38 cellular contexts compared by ENCODE assay signal in the genomic region with DNA sequence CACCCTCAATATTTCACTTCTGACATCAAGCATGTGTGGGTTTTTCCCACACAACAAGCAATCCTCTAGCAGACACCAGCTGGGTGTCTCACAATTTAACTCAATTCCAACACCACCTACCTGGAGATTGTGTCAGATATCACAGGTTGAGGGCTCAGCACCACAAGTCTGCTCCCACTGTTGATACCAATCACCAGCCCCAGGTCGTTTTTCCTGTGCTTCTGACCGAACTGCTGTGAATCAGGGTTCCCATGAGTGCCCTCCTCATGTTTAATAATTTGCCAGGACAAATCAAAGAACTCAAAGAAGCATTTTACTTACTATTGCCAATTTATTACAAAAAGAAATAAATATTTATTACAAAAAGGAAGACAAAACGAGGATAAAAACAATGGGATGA. TPM values are rescaled to one million over a fixed set of nuclear protein-coding genes. Genes with fewer than 3 reads are reported as not detected.
"Had no signal": no experiment of that assay in that cellular context is flagged by ENCODE, and none has a peak within 500 bp of the region (broad histone marks: within the 10 kb centered on the region; RNA-seq: fewer than 3 reads in every experiment).

No MANE protein-coding gene starts in this region.

- H3K36me3 ChIP-seq: adrenal gland, brain microvascular endothelial cell, breast epithelium had no signal

- H3K27ac ChIP-seq: adrenal gland, body of pancreas, brain microvascular endothelial cell, breast epithelium, VCaP had no signal

- H3K9me3 Mint-ChIP-seq: activated B cell treated with CpG ODN at 0.5 μM for 24 hours; activated CD4-positive, alpha-beta memory T cell treated with anti-CD3 and anti-CD28 coated beads for 36 hours; activated CD8-positive, alpha-beta T cell treated with anti-CD3 and anti-CD28 coated beads for 36 hours; activated T-cell treated with anti-CD3 and anti-CD28 coated beads, Interleukin-2, amount 50 U/mL, for 4 hours; activated T-cell treated with anti-CD3 and anti-CD28 coated beads, Interleukin-2, amount 50 U/mL, for 72 hours; activated T-helper 1 cell treated with anti-CD3 and anti-CD28 coated beads, Interleukin-12 subunit alpha, Interleukin-12 subunit beta, Interleukin-2, Interleukin-4 antibody, amounts not matched to agents 30 ng/mL and 10 ng/mL and 1 ng/mL, durations not matched to agents 14 hours and 24 hours and 36 hours; activated T-helper 17 cell treated with anti-CD3 and anti-CD28 coated beads, Interleukin-2, amount 50 U/mL, for 72 hours had no signal

- H3K4me3 ChIP-seq: adrenal gland, body of pancreas, breast epithelium had no signal

- H3K27me3 Mint-ChIP-seq: activated CD4-positive, alpha-beta memory T cell treated with anti-CD3 and anti-CD28 coated beads for 36 hours had no signal

- H3K36me3 Mint-ChIP-seq: activated CD4-positive, alpha-beta memory T cell treated with anti-CD3 and anti-CD28 coated beads for 36 hours; activated naive CD4-positive, alpha-beta T cell treated with anti-CD3 and anti-CD28 coated beads, Interleukin-2, amount 50 U/mL, for 72 hours; activated naive CD8-positive, alpha-beta T cell treated with anti-CD3 and anti-CD28 coated beads for 36 hours; T-cell had no signal

- H3K27ac Mint-ChIP-seq: activated B cell treated with CpG ODN at 0.5 μM for 24 hours; activated CD4-positive, alpha-beta memory T cell treated with anti-CD3 and anti-CD28 coated beads for 36 hours; activated CD8-positive, alpha-beta T cell treated with anti-CD3 and anti-CD28 coated beads for 36 hours; activated naive CD4-positive, alpha-beta T cell treated with anti-CD3 and anti-CD28 coated beads for 36 hours; activated naive CD4-positive, alpha-beta T cell treated with anti-CD3 and anti-CD28 coated beads, Interleukin-2, amount 50 U/mL, for 72 hours; activated naive CD8-positive, alpha-beta T cell treated with anti-CD3 and anti-CD28 coated beads for 36 hours; activated T-cell treated with anti-CD3 and anti-CD28 coated beads, Interleukin-2, amount 50 U/mL, for 72 hours; activated T-helper 1 cell treated with anti-CD3 and anti-CD28 coated beads, Interleukin-12 subunit alpha, Interleukin-12 subunit beta, Interleukin-2, Interleukin-4 antibody, amounts not matched to agents 30 ng/mL and 10 ng/mL and 1 ng/mL, durations not matched to agents 14 hours and 24 hours and 36 hours; activated T-helper 17 cell treated with anti-CD3 and anti-CD28 coated beads, Interleukin-2, amount 50 U/mL, for 72 hours; T-cell; T-helper 17 cell had no signal

- ATAC-seq: activated CD8-positive, alpha-beta T cell treated with anti-CD3 and anti-CD28 coated beads for 36 hours; activated naive CD4-positive, alpha-beta T cell treated with anti-CD3 and anti-CD28 coated beads, Interleukin-2, amount 50 U/mL, for 72 hours; activated T-cell treated with anti-CD3 and anti-CD28 coated beads, Interleukin-2, amount 50 U/mL, for 4 hours; activated T-cell treated with anti-CD3 and anti-CD28 coated beads, Interleukin-2, amount 50 U/mL, for 72 hours; activated T-helper 17 cell treated with anti-CD3 and anti-CD28 coated beads, Interleukin-2, amount 50 U/mL, for 72 hours; body of pancreas; T-cell; T-helper 17 cell had no signal

- H3K4me1 ChIP-seq: adrenal gland, body of pancreas, breast epithelium had no signal

- DNase-seq: activated B cell treated with CpG ODN at 0.5 μM for 24 hours; activated CD4-positive, alpha-beta memory T cell treated with anti-CD3 and anti-CD28 coated beads for 36 hours; activated CD4-positive, alpha-beta T cell treated with anti-CD3 and anti-CD28 coated beads for 48 hours; activated CD4-positive, alpha-beta T cell treated with anti-CD3 and anti-CD28 coated beads, Interleukin-2, amount 50 U/mL, for 1 hour; activated CD4-positive, alpha-beta T cell treated with anti-CD3 and anti-CD28 coated beads, Interleukin-2, amount 50 U/mL, for 4 hours; activated CD4-positive, CD25-positive, alpha-beta regulatory T cell treated with anti-CD3 and anti-CD28 coated beads, Interleukin-2, amount 50 U/mL, for 72 hours; activated CD8-positive, alpha-beta memory T cell treated with anti-CD3 and anti-CD28 coated beads, Interleukin-2, amount 50 U/mL, for 4 hours; activated CD8-positive, alpha-beta T cell treated with anti-CD3 and anti-CD28 coated beads for 36 hours; activated effector memory CD4-positive, alpha-beta T cell treated with anti-CD3 and anti-CD28 coated beads, Interleukin-2, amount 50 U/mL, for 16 hours; activated gamma-delta T cell treated with Interleukin-2 at 50 U/mL for 16 hours; activated naive CD4-positive, alpha-beta T cell; activated naive CD4-positive, alpha-beta T cell treated with anti-CD3 and anti-CD28 coated beads for 36 hours; activated naive CD4-positive, alpha-beta T cell treated with anti-CD3 and anti-CD28 coated beads, Interleukin-2, amount 50 U/mL, for 16 hours; activated naive CD8-positive, alpha-beta T cell treated with anti-CD3 and anti-CD28 coated beads for 36 hours; activated T-cell treated with anti-CD3 and anti-CD28 coated beads for 4 hours; activated T-cell treated with anti-CD3 and anti-CD28 coated beads, Interleukin-2, amount 50 U/mL, for 1 hour; activated T-cell treated with anti-CD3 and anti-CD28 coated beads, Interleukin-2, amount 50 U/mL, for 4 hours; activated T-cell treated with anti-CD3 and anti-CD28 coated beads, Interleukin-2, amount 50 U/mL, for 72 hours; adrenal gland; amniotic stem cell; aorta; body of pancreas; brain microvascular endothelial cell; central memory CD4-positive, alpha-beta T cell; T-cell; T-helper 17 cell; T-helper 9 cell had no signal

- H3K4me3 Mint-ChIP-seq: activated B cell treated with CpG ODN at 0.5 μM for 24 hours; activated CD4-positive, alpha-beta memory T cell treated with anti-CD3 and anti-CD28 coated beads for 36 hours; activated CD8-positive, alpha-beta T cell treated with anti-CD3 and anti-CD28 coated beads for 36 hours; activated naive CD4-positive, alpha-beta T cell treated with anti-CD3 and anti-CD28 coated beads for 36 hours; activated naive CD8-positive, alpha-beta T cell treated with anti-CD3 and anti-CD28 coated beads for 36 hours; activated T-cell treated with anti-CD3 and anti-CD28 coated beads, Interleukin-2, amount 50 U/mL, for 4 hours; activated T-cell treated with anti-CD3 and anti-CD28 coated beads, Interleukin-2, amount 50 U/mL, for 72 hours; activated T-helper 1 cell treated with anti-CD3 and anti-CD28 coated beads, Interleukin-12 subunit alpha, Interleukin-12 subunit beta, Interleukin-2, Interleukin-4 antibody, amounts not matched to agents 30 ng/mL and 10 ng/mL and 1 ng/mL, durations not matched to agents 14 hours and 24 hours and 36 hours; activated T-helper 17 cell treated with anti-CD3 and anti-CD28 coated beads, Interleukin-2, amount 50 U/mL, for 72 hours; T-cell; T-helper 17 cell had no signal

- H3K4me1 Mint-ChIP-seq: activated B cell treated with CpG ODN at 0.5 μM for 24 hours; activated naive CD8-positive, alpha-beta T cell treated with anti-CD3 and anti-CD28 coated beads for 36 hours; activated T-helper 17 cell treated with anti-CD3 and anti-CD28 coated beads, Interleukin-2, amount 50 U/mL, for 72 hours; T-cell; T-helper 17 cell had no signal

- H3K27me3 ChIP-seq: adrenal gland, body of pancreas, brain microvascular endothelial cell, breast epithelium had no signal

RNA-seq across cellular contexts. Expression of gene PRR20G, which starts 25.0 kb away (rescaled TPM):
- total RNA-seq: activated B cell treated with CpG ODN at 0.5 μM for 24 hours; activated CD4-positive, alpha-beta memory T cell treated with anti-CD3 and anti-CD28 coated beads for 36 hours; activated CD8-positive, alpha-beta memory T cell treated with anti-CD3 and anti-CD28 coated beads for 36 hours; activated CD8-positive, alpha-beta T cell treated with anti-CD3 and anti-CD28 coated beads for 36 hours; activated naive CD4-positive, alpha-beta T cell treated with anti-CD3 and anti-CD28 coated beads for 36 hours; activated naive CD4-positive, alpha-beta T cell treated with anti-CD3 and anti-CD28 coated beads, Interleukin-2, amount 50 U/mL, for 72 hours; activated naive CD8-positive, alpha-beta T cell treated with anti-CD3 and anti-CD28 coated beads for 36 hours; activated T-cell treated with anti-CD3 and anti-CD28 coated beads, Interleukin-2, amount 50 U/mL, for 4 hours; activated T-cell treated with anti-CD3 and anti-CD28 coated beads, Interleukin-2, amount 50 U/mL, for 72 hours; activated T-helper 1 cell treated with anti-CD3 and anti-CD28 coated beads, Interleukin-12 subunit alpha, Interleukin-12 subunit beta, Interleukin-2, Interleukin-4 antibody, amounts not matched to agents 30 ng/mL and 10 ng/mL and 1 ng/mL, durations not matched to agents 14 hours and 24 hours and 36 hours; activated T-helper 17 cell treated with anti-CD3 and anti-CD28 coated beads, Interleukin-2, amount 50 U/mL, for 72 hours; adrenal gland; aorta; astrocyte; body of pancreas; breast epithelium; cardiac septum; cerebellum; T-cell; T-helper 1 cell treated with Interleukin-12 subunit alpha and Interleukin-12 subunit beta and Interleukin-4 antibody, amounts not matched to agents 30 ng/mL and 1 ng/mL, for 36 hours; T-helper 17 cell; T-helper 2 cell treated with Interferon-gamma antibody and Interleukin-4, amounts not matched to agents 100 ng/mL and 5 ng/mL, for 36 hours had no signal
- polyA plus RNA-seq: adrenal gland, aorta had no signal
